In the genomic region with DNA sequence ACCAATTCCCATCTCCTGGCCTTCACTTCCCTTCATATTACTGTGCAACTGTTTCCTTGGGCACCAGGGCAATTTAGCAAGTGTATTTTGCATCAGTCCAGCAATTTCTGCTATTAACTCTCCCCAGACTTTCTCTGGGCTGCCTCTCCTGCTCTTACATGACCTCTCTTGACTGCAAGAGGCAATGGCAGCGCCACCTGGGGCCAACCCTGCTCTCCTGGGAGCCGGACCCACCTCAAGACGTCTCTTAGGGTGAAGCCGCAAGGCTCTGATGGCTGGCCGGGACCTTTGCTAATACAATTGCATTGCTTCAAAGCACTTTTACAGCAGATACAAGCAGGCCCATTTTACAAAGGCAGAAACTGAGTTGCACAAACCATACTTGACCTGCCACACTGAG, we compare ENCODE assay signal across 28 cellular contexts.
"Had no signal": no experiment of that assay in that cellular context is flagged by ENCODE, and none has a peak within 500 bp of the region (broad histone marks: within the 10 kb centered on the region; RNA-seq: fewer than 3 reads in every experiment).

No MANE protein-coding gene starts in this region.

- DNase-seq: activated CD4-positive, alpha-beta T cell treated with anti-CD3 and anti-CD28 coated beads, Interleukin-2, amount 10 ng/mL, durations not matched to agents 24 days and 14 days; activated CD4-positive, alpha-beta T cell treated with anti-CD3 and anti-CD28 coated beads, Interleukin-2, amount 50 U/mL, for 4 hours; activated CD8-positive, alpha-beta T cell treated with anti-CD3 and anti-CD28 coated beads for 36 hours; activated gamma-delta T cell; activated naive CD4-positive, alpha-beta T cell treated with Interleukin-2 at 50 U/mL for 16 hours; activated T-cell treated with anti-CD3 and anti-CD28 coated beads, Interleukin-2, amount 50 U/mL, for 24 hours; adrenal gland; body of pancreas; Kasumi-1; MM.1S; MV-4-11; NCI-H1092; NCI-H1436 treated with DMSO at 0.1 percent for 48 hours; NCI-H1694 treated with DMSO at 0.1 percent for 48 hours; NCI-H2029; NCI-H2171 treated with DMSO at 0.1 percent for 48 hours; NCI-H226; NCI-H524 treated with DMSO at 0.1 percent for 48 hours; NK-92 treated with Interleukin-12 subunit alpha and Interleukin-12 subunit beta, amount 100 ng/mL, for 24 hours; OCI-M1; SHP77; SJCRH30; T1000 had no signal

- H3K27ac Mint-ChIP-seq: activated CD4-positive, alpha-beta T cell treated with anti-CD3 and anti-CD28 coated beads, Interleukin-2, amount 10 ng/mL, durations not matched to agents 24 days and 14 days; activated CD8-positive, alpha-beta T cell treated with anti-CD3 and anti-CD28 coated beads for 36 hours; activated naive CD4-positive, alpha-beta T cell treated with anti-CD3 and anti-CD28 coated beads, Interleukin-2, amount 50 U/mL, for 72 hours; activated T-cell treated with anti-CD3 and anti-CD28 coated beads, Interleukin-2, amount 50 U/mL, for 24 hours; activated T-helper 2 cell treated with anti-CD3 and anti-CD28 coated beads, Interferon-gamma antibody, Interleukin-2, Interleukin-4, amounts not matched to agents 10 μg/mL and 5 μg/mL and 100 μg/mL, durations not matched to agents 14 hours and 24 hours and 36 hours had no signal

- H3K36me3 Mint-ChIP-seq: activated naive CD4-positive, alpha-beta T cell treated with anti-CD3 and anti-CD28 coated beads, Interleukin-2, amount 50 U/mL, for 72 hours had no signal

- H3K9me3 ChIP-seq: adrenal gland, body of pancreas, breast epithelium, SJCRH30 had no signal

- H3K4me3 ChIP-seq: adrenal gland, body of pancreas, breast epithelium, coronary artery, SJCRH30, SK-N-MC had no signal

- H3K36me3 ChIP-seq: adrenal gland, breast epithelium, SJCRH30 had no signal

- H3K27ac ChIP-seq: adrenal gland, body of pancreas, breast epithelium, coronary artery, SJCRH30, SK-N-MC had no signal

- H3K4me1 ChIP-seq: adrenal gland, body of pancreas, breast epithelium, SJCRH30 had no signal

- H3K4me3 Mint-ChIP-seq: activated CD4-positive, alpha-beta T cell treated with anti-CD3 and anti-CD28 coated beads, Interleukin-2, amount 10 ng/mL, durations not matched to agents 24 days and 14 days; activated CD8-positive, alpha-beta T cell treated with anti-CD3 and anti-CD28 coated beads for 36 hours; activated T-cell treated with anti-CD3 and anti-CD28 coated beads, Interleukin-2, amount 50 U/mL, for 24 hours had no signal

- H3K27me3 ChIP-seq: adrenal gland, body of pancreas, breast epithelium, SJCRH30 had no signal
